Comparison of ENCODE assay signal across 26 cellular contexts in the genomic region with DNA sequence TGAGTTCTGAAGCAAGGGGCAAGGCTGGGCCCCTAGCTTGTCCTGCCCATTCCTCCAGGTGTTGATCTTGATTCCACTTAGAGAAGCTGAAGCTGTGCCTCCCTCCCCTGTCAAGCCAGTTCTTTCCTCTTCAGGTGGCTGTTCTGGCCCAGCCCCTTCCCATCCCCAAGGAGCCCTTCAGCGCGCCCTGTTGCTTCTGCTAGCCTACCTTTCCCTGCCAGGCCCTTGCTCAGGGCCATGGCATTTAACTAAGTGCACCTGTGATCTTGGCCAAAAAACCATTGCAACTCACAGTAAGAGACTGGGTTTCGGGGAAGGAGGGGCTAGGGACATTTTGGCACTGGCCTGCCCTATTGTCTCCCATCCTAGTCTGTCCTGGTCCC.
"Had no signal": no experiment of that assay in that cellular context is flagged by ENCODE, and none has a peak within 500 bp of the region (broad histone marks: within the 10 kb centered on the region; RNA-seq: fewer than 3 reads in every experiment).

No MANE protein-coding gene starts in this region.

- ATAC-seq: activated naive CD8-positive, alpha-beta T cell treated with anti-CD3 and anti-CD28 coated beads, Interleukin-2, amount 50 U/mL, for 24 hours; activated T-helper 17 cell treated with anti-CD3 and anti-CD28 coated beads, Interleukin-2, amount 50 U/mL, for 72 hours; effector memory CD8-positive, alpha-beta T cell; gastrocnemius medialis; mucosa of descending colon; natural killer cell treated with Interleukin-12 subunit alpha and Interleukin-12 subunit beta and Interleukin-15 and Interleukin-18, amount 100 ng/mL, for 72 hours; pancreas; stimulated activated naive B cell treated with anti-CD40 and anti-IgM and Interleukin-4, amounts not matched to agents 10 μg/mL and 1 μg/mL and 100 μg/mL, for 72 hours had no signal

- DNase-seq: activated CD4-positive, alpha-beta T cell treated with anti-CD3 and anti-CD28 coated beads for 4 hours; activated CD4-positive, alpha-beta T cell treated with anti-CD3 and anti-CD28 coated beads, Interleukin-2, amount 50 U/mL, for 4 hours; activated CD4-positive, CD25-positive, alpha-beta regulatory T cell; activated CD8-positive, alpha-beta memory T cell treated with anti-CD3 and anti-CD28 coated beads, Interleukin-2, amount 50 U/mL, for 4 hours; activated naive CD8-positive, alpha-beta T cell treated with anti-CD3 and anti-CD28 coated beads, Interleukin-2, amount 50 U/mL, for 24 hours; activated T-cell treated with anti-CD3 and anti-CD28 coated beads, Interleukin-2, amount 50 U/mL, for 1 hour; cortex of kidney; effector memory CD8-positive, alpha-beta T cell; gastrocnemius medialis; glutamatergic neuron; islet precursor cell; left ventricle myocardium inferior; mesendoderm; stimulated activated CD4-positive, alpha-beta T cell treated with anti-CD3 and anti-CD28 coated beads, Interleukin-15, amount 100 ng/mL, for 24 hours; stimulated activated CD4-positive, alpha-beta T cell treated with anti-CD3 and anti-CD28 coated beads, Interleukin-2, amount 100 ng/mL, for 24 hours; stimulated activated naive B cell treated with anti-CD40 and anti-IgM and Interleukin-4, amounts not matched to agents 10 μg/mL and 1 μg/mL and 100 μg/mL, for 72 hours; stomach had no signal

- H3K4me3 Mint-ChIP-seq: activated naive CD4-positive, alpha-beta T cell treated with anti-CD3 and anti-CD28 coated beads, Interleukin-2, amount 50 U/mL, for 24 hours; activated naive CD8-positive, alpha-beta T cell treated with anti-CD3 and anti-CD28 coated beads, Interleukin-2, amount 50 U/mL, for 24 hours; activated T-helper 17 cell treated with anti-CD3 and anti-CD28 coated beads, Interleukin-2, amount 50 U/mL, for 72 hours; effector memory CD8-positive, alpha-beta T cell; natural killer cell treated with Interleukin-12 subunit alpha and Interleukin-12 subunit beta and Interleukin-15 and Interleukin-18, amount 100 ng/mL, for 72 hours; stimulated activated naive B cell treated with anti-CD40 and anti-IgM and Interleukin-4, amounts not matched to agents 10 μg/mL and 1 μg/mL and 100 μg/mL, for 72 hours had no signal

- H3K27me3 Mint-ChIP-seq: activated naive CD4-positive, alpha-beta T cell treated with anti-CD3 and anti-CD28 coated beads, Interleukin-2, amount 50 U/mL, for 24 hours; activated naive CD8-positive, alpha-beta T cell treated with anti-CD3 and anti-CD28 coated beads, Interleukin-2, amount 50 U/mL, for 24 hours; activated T-helper 17 cell treated with anti-CD3 and anti-CD28 coated beads, Interleukin-2, amount 50 U/mL, for 72 hours; effector memory CD8-positive, alpha-beta T cell; natural killer cell treated with Interleukin-12 subunit alpha and Interleukin-12 subunit beta and Interleukin-15 and Interleukin-18, amount 100 ng/mL, for 72 hours; stimulated activated naive B cell treated with anti-CD40 and anti-IgM and Interleukin-4, amounts not matched to agents 10 μg/mL and 1 μg/mL and 100 μg/mL, for 72 hours had no signal

- H3K27ac ChIP-seq: suprapubic skin had no signal

- H3K36me3 ChIP-seq: gastrocnemius medialis, left ventricle myocardium inferior, pancreas, right atrium auricular region, suprapubic skin had no signal

- H3K36me3 Mint-ChIP-seq: natural killer cell treated with Interleukin-12 subunit alpha and Interleukin-12 subunit beta and Interleukin-15 and Interleukin-18, amount 100 ng/mL, for 72 hours had no signal

- H3K27me3 ChIP-seq: gastrocnemius medialis, pancreas, right atrium auricular region, stomach, suprapubic skin, tibial nerve had no signal

- H3K4me3 ChIP-seq: gastrocnemius medialis, left ventricle myocardium inferior, lung, mucosa of descending colon, pancreas, right atrium auricular region, suprapubic skin, tibial nerve had no signal

- H3K9me3 ChIP-seq: gastrocnemius medialis, left ventricle myocardium inferior, mucosa of descending colon, pancreas, right atrium auricular region, stomach, suprapubic skin, tibial nerve had no signal

- H3K9me3 Mint-ChIP-seq: activated naive CD4-positive, alpha-beta T cell treated with anti-CD3 and anti-CD28 coated beads, Interleukin-2, amount 50 U/mL, for 24 hours; activated naive CD8-positive, alpha-beta T cell treated with anti-CD3 and anti-CD28 coated beads, Interleukin-2, amount 50 U/mL, for 24 hours; activated T-helper 17 cell treated with anti-CD3 and anti-CD28 coated beads, Interleukin-2, amount 50 U/mL, for 72 hours; effector memory CD8-positive, alpha-beta T cell; natural killer cell treated with Interleukin-12 subunit alpha and Interleukin-12 subunit beta and Interleukin-15 and Interleukin-18, amount 100 ng/mL, for 72 hours; stimulated activated naive B cell treated with anti-CD40 and anti-IgM and Interleukin-4, amounts not matched to agents 10 μg/mL and 1 μg/mL and 100 μg/mL, for 72 hours had no signal

- H3K27ac Mint-ChIP-seq: activated naive CD4-positive, alpha-beta T cell treated with anti-CD3 and anti-CD28 coated beads, Interleukin-2, amount 50 U/mL, for 24 hours; activated naive CD8-positive, alpha-beta T cell treated with anti-CD3 and anti-CD28 coated beads, Interleukin-2, amount 50 U/mL, for 24 hours; activated T-helper 17 cell treated with anti-CD3 and anti-CD28 coated beads, Interleukin-2, amount 50 U/mL, for 72 hours; effector memory CD8-positive, alpha-beta T cell; natural killer cell treated with Interleukin-12 subunit alpha and Interleukin-12 subunit beta and Interleukin-15 and Interleukin-18, amount 100 ng/mL, for 72 hours; stimulated activated naive B cell treated with anti-CD40 and anti-IgM and Interleukin-4, amounts not matched to agents 10 μg/mL and 1 μg/mL and 100 μg/mL, for 72 hours had no signal
